1 cellular context compared by ENCODE assay signal in genomic region chr1:219883400-219884332, GRCh38.
TF ChIP-seq lines count a peak whose summit lies in the region.

No MANE protein-coding gene starts in this region.

TF ChIP-seq in GM23338, 12 proteins besides CTCF, POLR2A, EP300 and RAD21 (continued from another document):
- no peak for TF ChIP-seq ZNF462 (CRISPR knock-in tag; IDR thresholded peaks at IDR 0.05)
- no peak for TF ChIP-seq CREB1 (CRISPR knock-in tag; IDR thresholded peaks at IDR 0.05; ENCODE audit: low read depth)
- no peak for TF ChIP-seq ZNF331 (CRISPR knock-in tag; IDR thresholded peaks at IDR 0.05; ENCODE audit: low read depth)
- TF ChIP-seq JUNB (IDR thresholded peaks at IDR 0.05; ENCODE audit: unreplicated experiment) = no peak
- no peak for TF ChIP-seq EZH2phosphoT487 (IDR thresholded peaks at IDR 0.05; ENCODE audit: unreplicated experiment)
- TF ChIP-seq REST (IDR thresholded peaks at IDR 0.05; ENCODE audit: unreplicated experiment) = no peak
- no peak for TF ChIP-seq NANOG (IDR thresholded peaks at IDR 0.05; ENCODE audit: borderline replicate concordance)
- no peak for TF ChIP-seq ZNF114 (CRISPR knock-in tag; IDR thresholded peaks at IDR 0.05)
- TF ChIP-seq EZH2 (IDR thresholded peaks at IDR 0.05; ENCODE audit: low read depth, unreplicated experiment) = no peak
- TF ChIP-seq, protein P1, sequence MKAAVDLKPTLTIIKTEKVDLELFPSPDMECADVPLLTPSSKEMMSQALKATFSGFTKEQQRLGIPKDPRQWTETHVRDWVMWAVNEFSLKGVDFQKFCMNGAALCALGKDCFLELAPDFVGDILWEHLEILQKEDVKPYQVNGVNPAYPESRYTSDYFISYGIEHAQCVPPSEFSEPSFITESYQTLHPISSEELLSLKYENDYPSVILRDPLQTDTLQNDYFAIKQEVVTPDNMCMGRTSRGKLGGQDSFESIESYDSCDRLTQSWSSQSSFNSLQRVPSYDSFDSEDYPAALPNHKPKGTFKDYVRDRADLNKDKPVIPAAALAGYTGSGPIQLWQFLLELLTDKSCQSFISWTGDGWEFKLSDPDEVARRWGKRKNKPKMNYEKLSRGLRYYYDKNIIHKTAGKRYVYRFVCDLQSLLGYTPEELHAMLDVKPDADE (IDR thresholded peaks at IDR 0.05) = no peak
TF ChIP-seq in GM23338: peak in this region for 0.
